ENCODE assay signal across 1 cellular context in the genomic region with DNA sequence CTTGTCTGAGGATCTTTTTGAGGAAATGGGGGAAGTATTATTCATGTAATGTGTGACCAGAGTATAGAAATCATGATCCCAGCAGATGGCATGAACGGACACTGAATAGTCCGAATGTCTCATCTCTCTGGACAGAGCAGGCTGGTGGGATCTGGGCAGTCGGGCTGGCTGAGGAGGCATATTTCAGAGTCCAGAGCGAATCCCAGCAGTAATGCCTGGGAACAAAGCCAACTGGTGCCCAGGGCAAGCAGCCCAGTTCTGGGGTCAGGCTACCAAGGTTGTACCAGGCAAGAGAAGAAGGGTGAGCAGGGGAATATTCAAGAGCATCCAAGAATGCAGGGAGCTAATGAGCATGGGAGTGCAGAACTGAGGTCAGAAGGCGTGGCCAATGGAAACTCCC.
TF ChIP-seq lines count a peak whose summit lies in the region.

No MANE protein-coding gene starts in this region.

TF ChIP-seq in K562, 482 proteins besides CTCF, POLR2A, EP300 and RAD21 (continued from another document):
- TF ChIP-seq, protein P1, sequence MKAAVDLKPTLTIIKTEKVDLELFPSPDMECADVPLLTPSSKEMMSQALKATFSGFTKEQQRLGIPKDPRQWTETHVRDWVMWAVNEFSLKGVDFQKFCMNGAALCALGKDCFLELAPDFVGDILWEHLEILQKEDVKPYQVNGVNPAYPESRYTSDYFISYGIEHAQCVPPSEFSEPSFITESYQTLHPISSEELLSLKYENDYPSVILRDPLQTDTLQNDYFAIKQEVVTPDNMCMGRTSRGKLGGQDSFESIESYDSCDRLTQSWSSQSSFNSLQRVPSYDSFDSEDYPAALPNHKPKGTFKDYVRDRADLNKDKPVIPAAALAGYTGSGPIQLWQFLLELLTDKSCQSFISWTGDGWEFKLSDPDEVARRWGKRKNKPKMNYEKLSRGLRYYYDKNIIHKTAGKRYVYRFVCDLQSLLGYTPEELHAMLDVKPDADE (conservative IDR thresholded peaks at IDR 0.05; ENCODE audit: control insufficient read depth, low read depth, low read length): no peak
- TF ChIP-seq SOX6 (IDR thresholded peaks at IDR 0.05) (no peak), NEUROD1 (IDR thresholded peaks at IDR 0.05; ENCODE audit: borderline replicate concordance, low read depth, low read length, partially characterized antibody) (no peak), SAFB2 (IDR thresholded peaks at IDR 0.05; ENCODE audit: borderline replicate concordance, low read depth, low read length, severe bottlenecking) (no peak), CBX5 (IDR thresholded peaks at IDR 0.05; ENCODE audit: borderline replicate concordance, low read depth) (no peak), SMAD4 (CRISPR knock-in tag; conservative IDR thresholded peaks at IDR 0.05) (no peak), NFE2 (IDR thresholded peaks at IDR 0.05; ENCODE audit: low read depth) (no peak)
- TF ChIP-seq, protein P2, sequence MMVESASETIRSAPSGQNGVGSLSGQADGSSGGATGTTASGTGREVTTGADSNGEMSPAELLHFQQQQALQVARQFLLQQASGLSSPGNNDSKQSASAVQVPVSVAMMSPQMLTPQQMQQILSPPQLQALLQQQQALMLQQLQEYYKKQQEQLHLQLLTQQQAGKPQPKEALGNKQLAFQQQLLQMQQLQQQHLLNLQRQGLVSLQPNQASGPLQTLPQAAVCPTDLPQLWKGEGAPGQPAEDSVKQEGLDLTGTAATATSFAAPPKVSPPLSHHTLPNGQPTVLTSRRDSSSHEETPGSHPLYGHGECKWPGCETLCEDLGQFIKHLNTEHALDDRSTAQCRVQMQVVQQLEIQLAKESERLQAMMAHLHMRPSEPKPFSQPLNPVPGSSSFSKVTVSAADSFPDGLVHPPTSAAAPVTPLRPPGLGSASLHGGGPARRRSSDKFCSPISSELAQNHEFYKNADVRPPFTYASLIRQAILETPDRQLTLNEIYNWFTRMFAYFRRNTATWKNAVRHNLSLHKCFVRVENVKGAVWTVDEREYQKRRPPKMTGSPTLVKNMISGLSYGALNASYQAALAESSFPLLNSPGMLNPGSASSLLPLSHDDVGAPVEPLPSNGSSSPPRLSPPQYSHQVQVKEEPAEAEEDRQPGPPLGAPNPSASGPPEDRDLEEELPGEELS (CRISPR knock-in tag; IDR thresholded peaks at IDR 0.05; ENCODE audit: borderline replicate concordance): no peak
- TF ChIP-seq, protein P3, sequence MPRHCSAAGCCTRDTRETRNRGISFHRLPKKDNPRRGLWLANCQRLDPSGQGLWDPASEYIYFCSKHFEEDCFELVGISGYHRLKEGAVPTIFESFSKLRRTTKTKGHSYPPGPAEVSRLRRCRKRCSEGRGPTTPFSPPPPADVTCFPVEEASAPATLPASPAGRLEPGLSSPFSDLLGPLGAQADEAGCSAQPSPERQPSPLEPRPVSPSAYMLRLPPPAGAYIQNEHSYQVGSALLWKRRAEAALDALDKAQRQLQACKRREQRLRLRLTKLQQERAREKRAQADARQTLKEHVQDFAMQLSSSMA (CRISPR knock-in tag; IDR thresholded peaks at IDR 0.05): no peak
- TF ChIP-seq, protein P4, sequence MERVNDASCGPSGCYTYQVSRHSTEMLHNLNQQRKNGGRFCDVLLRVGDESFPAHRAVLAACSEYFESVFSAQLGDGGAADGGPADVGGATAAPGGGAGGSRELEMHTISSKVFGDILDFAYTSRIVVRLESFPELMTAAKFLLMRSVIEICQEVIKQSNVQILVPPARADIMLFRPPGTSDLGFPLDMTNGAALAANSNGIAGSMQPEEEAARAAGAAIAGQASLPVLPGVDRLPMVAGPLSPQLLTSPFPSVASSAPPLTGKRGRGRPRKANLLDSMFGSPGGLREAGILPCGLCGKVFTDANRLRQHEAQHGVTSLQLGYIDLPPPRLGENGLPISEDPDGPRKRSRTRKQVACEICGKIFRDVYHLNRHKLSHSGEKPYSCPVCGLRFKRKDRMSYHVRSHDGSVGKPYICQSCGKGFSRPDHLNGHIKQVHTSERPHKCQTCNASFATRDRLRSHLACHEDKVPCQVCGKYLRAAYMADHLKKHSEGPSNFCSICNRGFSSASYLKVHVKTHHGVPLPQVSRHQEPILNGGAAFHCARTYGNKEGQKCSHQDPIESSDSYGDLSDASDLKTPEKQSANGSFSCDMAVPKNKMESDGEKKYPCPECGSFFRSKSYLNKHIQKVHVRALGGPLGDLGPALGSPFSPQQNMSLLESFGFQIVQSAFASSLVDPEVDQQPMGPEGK (CRISPR knock-in tag; IDR thresholded peaks at IDR 0.05; ENCODE audit: borderline replicate concordance): no peak
